20 cellular contexts compared by ENCODE assay signal in genomic region chr16:76175718-76176117, GRCh38.
DNase-seq lines count a peak whose midpoint lies in the region; ATAC-seq, FAIRE-seq and TF ChIP-seq lines count a peak whose summit lies in the region.
"Had no signal": no experiment of that assay in that cellular context is flagged by ENCODE, and none has a peak within 500 bp of the region (broad histone marks: within the 10 kb centered on the region; RNA-seq: fewer than 3 reads in every experiment).

No MANE protein-coding gene starts in this region.

- FAIRE-seq in frontal cortex (lab: Jason Lieb, UNC): no peak

- no peaks in the 10 kb centered on the region for H3K79me2 ChIP-seq in ACC112 (ENCODE audit: control insufficient read depth, insufficient read depth, low read length, unreplicated experiment)

- no peak overlapping the region for H3K27ac ChIP-seq in ACC112 (ENCODE audit: low read depth, low read length)
- H3K27ac ChIP-seq: 22Rv1, SJSA1 had no signal

- no peaks in the 10 kb centered on the region for H3K4me1 Mint-ChIP-seq in chondrocyte (ENCODE audit: low read depth)

- ATAC-seq in GM19324 (IDR thresholded peaks at IDR 0.05; ENCODE audit: low FRiP score, unreplicated experiment) (peak; percentile 17), HG02763 (IDR thresholded peaks at IDR 0.05; ENCODE audit: unreplicated experiment) (peak; percentile 16), HG03378 (IDR thresholded peaks at IDR 0.05; ENCODE audit: unreplicated experiment) (peak; percentile 16)
- ATAC-seq: HCT116, PC-3 had no signal

- H3K36me3 ChIP-seq in ACC112 (ENCODE audit: insufficient read depth, low read length): no peaks in the 10 kb centered on the region
- H3K36me3 ChIP-seq: BLaER1 treated with 17β-estradiol and CSF1 and Interleukin-3, amounts not matched to agents 10 nM and 100 nM; SJSA1 had no signal

- TF ChIP-seq CTCF in chondrocyte (IDR thresholded peaks at IDR 0.05): no peak

- H3K4me3 ChIP-seq in ACC112 (ENCODE audit: low read depth, low read length): no peak overlapping the region
- H3K4me3 ChIP-seq: BLaER1 treated with 17β-estradiol and CSF1 and Interleukin-3, amounts not matched to agents 10 nM and 100 nM; SJSA1 had no signal

- peak overlapping the region; percentile 91 for H2AFZ ChIP-seq in ACC112 (ENCODE audit: low read length, unreplicated experiment)

- H3K4me3 Mint-ChIP-seq in chondrocyte (ENCODE audit: unreplicated experiment): no peak overlapping the region
- H3K4me3 Mint-ChIP-seq: T-helper 2 cell treated with Interferon-gamma antibody and Interleukin-4, amounts not matched to agents 5 μg/mL and 100 μg/mL, for 36 hours had no signal

- no peaks in the 10 kb centered on the region for H3K27me3 ChIP-seq in ACC112 (ENCODE audit: insufficient read depth, low read length)
- H3K27me3 ChIP-seq: BLaER1 treated with 17β-estradiol and CSF1 and Interleukin-3, amounts not matched to agents 10 nM and 100 nM; SJSA1 had no signal

- DNase-seq in hepatic stellate cell (ENCODE audit: low spot score) (no peak), frontal cortex (ENCODE audit: low spot score in 2 of 2) (no peak), chondrocyte (ENCODE audit: low spot score) (no peak), medulla oblongata (ENCODE audit: extremely low spot score) (no peak)
- DNase-seq: GF-D8, IMR-90, NCI-H1436, NCI-H2029 treated with DMSO at 0.1 percent for 48 hours, NCI-H524 treated with DMSO at 0.1 percent for 48 hours, PC-3, SW 1271 had no signal

- no peaks in the 10 kb centered on the region for H3K4me1 ChIP-seq in ACC112 (ENCODE audit: control insufficient read depth, insufficient read depth, low read length, unreplicated experiment)
- H3K4me1 ChIP-seq: SJSA1 had no signal

- H3K27ac Mint-ChIP-seq in chondrocyte (ENCODE audit: unreplicated experiment): no peak overlapping the region
- H3K27ac Mint-ChIP-seq: T-helper 2 cell treated with Interferon-gamma antibody and Interleukin-4, amounts not matched to agents 5 μg/mL and 100 μg/mL, for 36 hours had no signal

- peaks cover 19% of the 10 kb centered on the region for H3K9me3 Mint-ChIP-seq in chondrocyte (ENCODE audit: low read depth)

- no peaks in the 10 kb centered on the region for H3K27me3 Mint-ChIP-seq in chondrocyte (ENCODE audit: low read depth)

- no peaks in the 10 kb centered on the region for H3K36me3 Mint-ChIP-seq in chondrocyte (ENCODE audit: low read depth)
